1 cellular context compared by ENCODE assay signal in genomic region chr15:39444729-39445470, GRCh38.
TF ChIP-seq lines count a peak whose summit lies in the region.

No MANE protein-coding gene starts in this region.

TF ChIP-seq in GM23338, 12 proteins besides CTCF, POLR2A, EP300 and RAD21 (continued from another document):
- TF ChIP-seq, protein P1, sequence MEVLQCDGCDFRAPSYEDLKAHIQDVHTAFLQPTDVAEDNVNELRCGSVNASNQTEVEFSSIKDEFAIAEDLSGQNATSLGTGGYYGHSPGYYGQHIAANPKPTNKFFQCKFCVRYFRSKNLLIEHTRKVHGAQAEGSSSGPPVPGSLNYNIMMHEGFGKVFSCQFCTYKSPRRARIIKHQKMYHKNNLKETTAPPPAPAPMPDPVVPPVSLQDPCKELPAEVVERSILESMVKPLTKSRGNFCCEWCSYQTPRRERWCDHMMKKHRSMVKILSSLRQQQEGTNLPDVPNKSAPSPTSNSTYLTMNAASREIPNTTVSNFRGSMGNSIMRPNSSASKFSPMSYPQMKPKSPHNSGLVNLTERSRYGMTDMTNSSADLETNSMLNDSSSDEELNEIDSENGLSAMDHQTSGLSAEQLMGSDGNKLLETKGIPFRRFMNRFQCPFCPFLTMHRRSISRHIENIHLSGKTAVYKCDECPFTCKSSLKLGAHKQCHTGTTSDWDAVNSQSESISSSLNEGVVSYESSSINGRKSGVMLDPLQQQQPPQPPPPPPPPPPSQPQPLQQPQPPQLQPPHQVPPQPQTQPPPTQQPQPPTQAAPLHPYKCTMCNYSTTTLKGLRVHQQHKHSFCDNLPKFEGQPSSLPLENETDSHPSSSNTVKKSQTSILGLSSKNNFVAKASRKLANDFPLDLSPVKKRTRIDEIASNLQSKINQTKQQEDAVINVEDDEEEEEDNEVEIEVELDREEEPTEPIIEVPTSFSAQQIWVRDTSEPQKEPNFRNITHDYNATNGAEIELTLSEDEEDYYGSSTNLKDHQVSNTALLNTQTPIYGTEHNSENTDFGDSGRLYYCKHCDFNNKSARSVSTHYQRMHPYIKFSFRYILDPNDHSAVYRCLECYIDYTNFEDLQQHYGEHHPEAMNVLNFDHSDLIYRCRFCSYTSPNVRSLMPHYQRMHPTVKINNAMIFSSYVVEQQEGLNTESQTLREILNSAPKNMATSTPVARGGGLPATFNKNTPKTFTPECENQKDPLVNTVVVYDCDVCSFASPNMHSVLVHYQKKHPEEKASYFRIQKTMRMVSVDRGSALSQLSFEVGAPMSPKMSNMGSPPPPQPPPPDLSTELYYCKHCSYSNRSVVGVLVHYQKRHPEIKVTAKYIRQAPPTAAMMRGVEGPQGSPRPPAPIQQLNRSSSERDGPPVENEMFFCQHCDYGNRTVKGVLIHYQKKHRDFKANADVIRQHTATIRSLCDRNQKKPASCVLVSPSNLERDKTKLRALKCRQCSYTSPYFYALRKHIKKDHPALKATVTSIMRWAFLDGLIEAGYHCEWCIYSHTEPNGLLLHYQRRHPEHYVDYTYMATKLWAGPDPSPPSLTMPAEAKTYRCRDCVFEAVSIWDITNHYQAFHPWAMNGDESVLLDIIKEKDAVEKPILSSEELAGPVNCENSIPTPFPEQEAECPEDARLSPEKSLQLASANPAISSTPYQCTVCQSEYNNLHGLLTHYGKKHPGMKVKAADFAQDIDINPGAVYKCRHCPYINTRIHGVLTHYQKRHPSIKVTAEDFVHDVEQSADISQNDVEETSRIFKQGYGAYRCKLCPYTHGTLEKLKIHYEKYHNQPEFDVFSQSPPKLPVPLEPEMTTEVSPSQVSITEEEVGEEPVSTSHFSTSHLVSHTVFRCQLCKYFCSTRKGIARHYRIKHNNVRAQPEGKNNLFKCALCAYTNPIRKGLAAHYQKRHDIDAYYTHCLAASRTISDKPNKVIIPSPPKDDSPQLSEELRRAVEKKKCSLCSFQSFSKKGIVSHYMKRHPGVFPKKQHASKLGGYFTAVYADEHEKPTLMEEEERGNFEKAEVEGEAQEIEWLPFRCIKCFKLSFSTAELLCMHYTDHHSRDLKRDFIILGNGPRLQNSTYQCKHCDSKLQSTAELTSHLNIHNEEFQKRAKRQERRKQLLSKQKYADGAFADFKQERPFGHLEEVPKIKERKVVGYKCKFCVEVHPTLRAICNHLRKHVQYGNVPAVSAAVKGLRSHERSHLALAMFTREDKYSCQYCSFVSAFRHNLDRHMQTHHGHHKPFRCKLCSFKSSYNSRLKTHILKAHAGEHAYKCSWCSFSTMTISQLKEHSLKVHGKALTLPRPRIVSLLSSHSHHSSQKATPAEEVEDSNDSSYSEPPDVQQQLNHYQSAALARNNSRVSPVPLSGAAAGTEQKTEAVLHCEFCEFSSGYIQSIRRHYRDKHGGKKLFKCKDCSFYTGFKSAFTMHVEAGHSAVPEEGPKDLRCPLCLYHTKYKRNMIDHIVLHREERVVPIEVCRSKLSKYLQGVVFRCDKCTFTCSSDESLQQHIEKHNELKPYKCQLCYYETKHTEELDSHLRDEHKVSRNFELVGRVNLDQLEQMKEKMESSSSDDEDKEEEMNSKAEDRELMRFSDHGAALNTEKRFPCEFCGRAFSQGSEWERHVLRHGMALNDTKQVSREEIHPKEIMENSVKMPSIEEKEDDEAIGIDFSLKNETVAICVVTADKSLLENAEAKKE (CRISPR knock-in tag; IDR thresholded peaks at IDR 0.05) = no peak
- TF ChIP-seq POLR2AphosphoS5 (IDR thresholded peaks at IDR 0.05; ENCODE audit: low read depth) = no peak
